In the genomic region with DNA sequence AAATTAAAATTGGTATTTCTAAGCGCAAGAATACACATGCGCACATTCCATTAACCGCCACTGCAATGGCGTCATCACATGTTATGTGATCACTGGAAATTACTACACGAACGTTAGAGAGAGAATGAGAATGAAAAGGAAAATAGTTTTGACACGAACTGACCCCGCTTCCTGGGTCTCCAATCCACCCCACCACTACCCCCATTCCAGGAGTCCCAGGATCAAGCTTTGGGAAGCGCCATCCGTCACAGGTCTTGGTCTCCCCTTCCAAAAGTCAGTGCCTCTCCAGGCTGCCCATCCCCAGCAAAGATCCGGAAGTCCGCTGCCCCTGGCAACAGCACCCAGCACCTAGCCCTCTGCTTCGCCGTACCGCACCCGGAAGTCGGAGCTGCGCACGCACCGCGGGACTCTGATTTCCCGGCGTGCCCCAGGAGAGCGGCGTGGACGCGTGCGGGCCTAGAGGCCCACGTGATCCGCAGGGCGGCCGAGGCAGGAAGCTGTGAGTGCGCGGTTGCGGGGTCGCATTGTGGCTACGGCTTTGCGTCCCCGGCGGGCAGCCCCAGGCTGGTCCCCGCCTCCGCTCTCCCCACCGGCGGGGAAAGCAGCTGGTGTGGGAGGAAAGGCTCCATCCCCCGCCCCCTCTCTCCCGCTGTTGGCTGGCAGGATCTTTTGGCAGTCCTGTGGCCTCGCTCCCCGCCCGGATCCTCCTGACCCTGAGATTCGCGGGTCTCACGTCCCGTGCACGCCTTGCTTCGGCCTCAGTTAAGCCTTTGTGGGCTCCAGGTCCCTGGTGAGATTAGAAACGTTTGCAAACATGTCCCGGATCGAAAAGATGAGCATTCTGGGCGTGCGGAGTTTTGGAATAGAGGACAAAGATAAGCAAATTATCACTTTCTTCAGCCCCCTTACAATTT, we compare ENCODE assay signal across 1 cellular context.
TF ChIP-seq lines count a peak whose summit lies in the region.

RAD50 (plus strand) TSS at position 467 of the 914 bp plus-strand sequence; CDS start at position 815, 348 bp downstream.

TF ChIP-seq in K562, 482 proteins besides CTCF, POLR2A, EP300 and RAD21 (continued from another document and continues in another):
- TF ChIP-seq ZNF436 (CRISPR knock-in tag; IDR thresholded peaks at IDR 0.05) (no peak), WHSC1 (IDR thresholded peaks at IDR 0.05; ENCODE audit: low read length) (no peak), ZNF589 (CRISPR knock-in tag; IDR thresholded peaks at IDR 0.05; ENCODE audit: low read depth) (no peak), ZNF699 (CRISPR knock-in tag; IDR thresholded peaks at IDR 0.05; ENCODE audit: insufficient replicate concordance) (no peak), ELK1 (CRISPR knock-in tag; IDR thresholded peaks at IDR 0.05) (no peak), HCFC1 (IDR thresholded peaks at IDR 0.05; ENCODE audit: low read depth, low read length) (peak; percentile 71), ZBTB7A (IDR thresholded peaks at IDR 0.05; ENCODE audit: borderline replicate concordance, control insufficient read depth, low read depth, low read length) (peak; percentile 78; the same call in 1 of the 2 replicates), ZNF695 (CRISPR knock-in tag; IDR thresholded peaks at IDR 0.05) (no peak), NR3C1 (CRISPR knock-in tag; IDR thresholded peaks at IDR 0.05) (peak; percentile 80; the same call in 1 of the 2 replicates), RHOXF2B (CRISPR knock-in tag; conservative IDR thresholded peaks at IDR 0.05) (no peak), GTF2E2 (tag; IDR thresholded peaks at IDR 0.05) (peak; percentile 91), DNMT1 (IDR thresholded peaks at IDR 0.05) (no peak), ZNF280A (IDR thresholded peaks at IDR 0.05; ENCODE audit: low read depth, partially characterized antibody) (no peak), DPF2 (IDR thresholded peaks at IDR 0.05) (peak; percentile 40), ZNF174 (CRISPR knock-in tag; IDR thresholded peaks at IDR 0.05) (0 out of 2 replicates have a peak, but pooled peaks have one; percentile 65), ZNF354B (CRISPR knock-in tag; IDR thresholded peaks at IDR 0.05) (0 out of 2 replicates have a peak, but pooled peaks have one; percentile 12), CEBPZ (IDR thresholded peaks at IDR 0.05; ENCODE audit: borderline replicate concordance, low read depth, low read length) (no peak), RBM17 (IDR thresholded peaks at IDR 0.05; ENCODE audit: borderline replicate concordance, low read depth, low read length) (no peak), SRSF1 (IDR thresholded peaks at IDR 0.05; ENCODE audit: low read depth, low read length) (no peak), TCF15 (CRISPR knock-in tag; IDR thresholded peaks at IDR 0.05) (no peak), PKNOX1 (IDR thresholded peaks at IDR 0.05) (peak; percentile 30; the same call in 1 of the 2 replicates), ZNF778 (CRISPR knock-in tag; IDR thresholded peaks at IDR 0.05) (no peak), JUND (IDR thresholded peaks at IDR 0.05; ENCODE audit: borderline replicate concordance, low read depth, low read length) (peak; percentile 37), JUND (tag; IDR thresholded peaks at IDR 0.05; ENCODE audit: borderline replicate concordance, low read depth, low read length) (peak; percentile 71; the same call in 2 of the 3 replicates), CBFA2T3 (IDR thresholded peaks at IDR 0.05) (peak; percentile 38), TAF7 (tag; IDR thresholded peaks at IDR 0.05) (peak; percentile 32), CREBBP (IDR thresholded peaks at IDR 0.05; ENCODE audit: low read depth, low read length) (no peak), CC2D1A (IDR thresholded peaks at IDR 0.05) (peak; percentile 65), MEIS2 (IDR thresholded peaks at IDR 0.05; ENCODE audit: partially characterized antibody) (peak; percentile 52), CCNT2 (IDR thresholded peaks at IDR 0.05; ENCODE audit: borderline replicate concordance, extremely low read depth, insufficient read length, low read depth, low read length) (peak; percentile 94)
- TF ChIP-seq, protein P1, sequence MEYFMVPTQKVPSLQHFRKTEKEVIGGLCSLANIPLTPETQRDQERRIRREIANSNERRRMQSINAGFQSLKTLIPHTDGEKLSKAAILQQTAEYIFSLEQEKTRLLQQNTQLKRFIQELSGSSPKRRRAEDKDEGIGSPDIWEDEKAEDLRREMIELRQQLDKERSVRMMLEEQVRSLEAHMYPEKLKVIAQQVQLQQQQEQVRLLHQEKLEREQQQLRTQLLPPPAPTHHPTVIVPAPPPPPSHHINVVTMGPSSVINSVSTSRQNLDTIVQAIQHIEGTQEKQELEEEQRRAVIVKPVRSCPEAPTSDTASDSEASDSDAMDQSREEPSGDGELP (CRISPR knock-in tag; IDR thresholded peaks at IDR 0.05; ENCODE audit: borderline replicate concordance) = peak; percentile 96
- TF ChIP-seq, protein P2, sequence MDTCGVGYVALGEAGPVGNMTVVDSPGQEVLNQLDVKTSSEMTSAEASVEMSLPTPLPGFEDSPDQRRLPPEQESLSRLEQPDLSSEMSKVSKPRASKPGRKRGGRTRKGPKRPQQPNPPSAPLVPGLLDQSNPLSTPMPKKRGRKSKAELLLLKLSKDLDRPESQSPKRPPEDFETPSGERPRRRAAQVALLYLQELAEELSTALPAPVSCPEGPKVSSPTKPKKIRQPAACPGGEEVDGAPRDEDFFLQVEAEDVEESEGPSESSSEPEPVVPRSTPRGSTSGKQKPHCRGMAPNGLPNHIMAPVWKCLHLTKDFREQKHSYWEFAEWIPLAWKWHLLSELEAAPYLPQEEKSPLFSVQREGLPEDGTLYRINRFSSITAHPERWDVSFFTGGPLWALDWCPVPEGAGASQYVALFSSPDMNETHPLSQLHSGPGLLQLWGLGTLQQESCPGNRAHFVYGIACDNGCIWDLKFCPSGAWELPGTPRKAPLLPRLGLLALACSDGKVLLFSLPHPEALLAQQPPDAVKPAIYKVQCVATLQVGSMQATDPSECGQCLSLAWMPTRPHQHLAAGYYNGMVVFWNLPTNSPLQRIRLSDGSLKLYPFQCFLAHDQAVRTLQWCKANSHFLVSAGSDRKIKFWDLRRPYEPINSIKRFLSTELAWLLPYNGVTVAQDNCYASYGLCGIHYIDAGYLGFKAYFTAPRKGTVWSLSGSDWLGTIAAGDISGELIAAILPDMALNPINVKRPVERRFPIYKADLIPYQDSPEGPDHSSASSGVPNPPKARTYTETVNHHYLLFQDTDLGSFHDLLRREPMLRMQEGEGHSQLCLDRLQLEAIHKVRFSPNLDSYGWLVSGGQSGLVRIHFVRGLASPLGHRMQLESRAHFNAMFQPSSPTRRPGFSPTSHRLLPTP (IDR thresholded peaks at IDR 0.05; ENCODE audit: borderline replicate concordance, extremely low read depth, insufficient read length) = no peak
- TF ChIP-seq, protein P3, sequence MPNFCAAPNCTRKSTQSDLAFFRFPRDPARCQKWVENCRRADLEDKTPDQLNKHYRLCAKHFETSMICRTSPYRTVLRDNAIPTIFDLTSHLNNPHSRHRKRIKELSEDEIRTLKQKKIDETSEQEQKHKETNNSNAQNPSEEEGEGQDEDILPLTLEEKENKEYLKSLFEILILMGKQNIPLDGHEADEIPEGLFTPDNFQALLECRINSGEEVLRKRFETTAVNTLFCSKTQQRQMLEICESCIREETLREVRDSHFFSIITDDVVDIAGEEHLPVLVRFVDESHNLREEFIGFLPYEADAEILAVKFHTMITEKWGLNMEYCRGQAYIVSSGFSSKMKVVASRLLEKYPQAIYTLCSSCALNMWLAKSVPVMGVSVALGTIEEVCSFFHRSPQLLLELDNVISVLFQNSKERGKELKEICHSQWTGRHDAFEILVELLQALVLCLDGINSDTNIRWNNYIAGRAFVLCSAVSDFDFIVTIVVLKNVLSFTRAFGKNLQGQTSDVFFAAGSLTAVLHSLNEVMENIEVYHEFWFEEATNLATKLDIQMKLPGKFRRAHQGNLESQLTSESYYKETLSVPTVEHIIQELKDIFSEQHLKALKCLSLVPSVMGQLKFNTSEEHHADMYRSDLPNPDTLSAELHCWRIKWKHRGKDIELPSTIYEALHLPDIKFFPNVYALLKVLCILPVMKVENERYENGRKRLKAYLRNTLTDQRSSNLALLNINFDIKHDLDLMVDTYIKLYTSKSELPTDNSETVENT (CRISPR knock-in tag; IDR thresholded peaks at IDR 0.05) = peak; percentile 89
- TF ChIP-seq, protein P4, sequence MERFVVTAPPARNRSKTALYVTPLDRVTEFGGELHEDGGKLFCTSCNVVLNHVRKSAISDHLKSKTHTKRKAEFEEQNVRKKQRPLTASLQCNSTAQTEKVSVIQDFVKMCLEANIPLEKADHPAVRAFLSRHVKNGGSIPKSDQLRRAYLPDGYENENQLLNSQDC (CRISPR knock-in tag; IDR thresholded peaks at IDR 0.05) = no peak
- TF ChIP-seq, protein P5, sequence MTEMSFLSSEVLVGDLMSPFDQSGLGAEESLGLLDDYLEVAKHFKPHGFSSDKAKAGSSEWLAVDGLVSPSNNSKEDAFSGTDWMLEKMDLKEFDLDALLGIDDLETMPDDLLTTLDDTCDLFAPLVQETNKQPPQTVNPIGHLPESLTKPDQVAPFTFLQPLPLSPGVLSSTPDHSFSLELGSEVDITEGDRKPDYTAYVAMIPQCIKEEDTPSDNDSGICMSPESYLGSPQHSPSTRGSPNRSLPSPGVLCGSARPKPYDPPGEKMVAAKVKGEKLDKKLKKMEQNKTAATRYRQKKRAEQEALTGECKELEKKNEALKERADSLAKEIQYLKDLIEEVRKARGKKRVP (CRISPR knock-in tag; IDR thresholded peaks at IDR 0.05) = no peak
- TF ChIP-seq, protein P6, sequence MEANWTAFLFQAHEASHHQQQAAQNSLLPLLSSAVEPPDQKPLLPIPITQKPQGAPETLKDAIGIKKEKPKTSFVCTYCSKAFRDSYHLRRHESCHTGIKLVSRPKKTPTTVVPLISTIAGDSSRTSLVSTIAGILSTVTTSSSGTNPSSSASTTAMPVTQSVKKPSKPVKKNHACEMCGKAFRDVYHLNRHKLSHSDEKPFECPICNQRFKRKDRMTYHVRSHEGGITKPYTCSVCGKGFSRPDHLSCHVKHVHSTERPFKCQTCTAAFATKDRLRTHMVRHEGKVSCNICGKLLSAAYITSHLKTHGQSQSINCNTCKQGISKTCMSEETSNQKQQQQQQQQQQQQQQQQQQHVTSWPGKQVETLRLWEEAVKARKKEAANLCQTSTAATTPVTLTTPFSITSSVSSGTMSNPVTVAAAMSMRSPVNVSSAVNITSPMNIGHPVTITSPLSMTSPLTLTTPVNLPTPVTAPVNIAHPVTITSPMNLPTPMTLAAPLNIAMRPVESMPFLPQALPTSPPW (CRISPR knock-in tag; IDR thresholded peaks at IDR 0.05) = peak; percentile 79
- TF ChIP-seq, protein P7, sequence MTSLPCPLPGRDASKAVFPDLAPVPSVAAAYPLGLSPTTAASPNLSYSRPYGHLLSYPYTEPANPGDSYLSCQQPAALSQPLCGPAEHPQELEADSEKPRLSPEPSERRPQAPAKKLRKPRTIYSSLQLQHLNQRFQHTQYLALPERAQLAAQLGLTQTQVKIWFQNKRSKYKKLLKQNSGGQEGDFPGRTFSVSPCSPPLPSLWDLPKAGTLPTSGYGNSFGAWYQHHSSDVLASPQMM (CRISPR knock-in tag; IDR thresholded peaks at IDR 0.05) = no peak
- TF ChIP-seq, protein P8, sequence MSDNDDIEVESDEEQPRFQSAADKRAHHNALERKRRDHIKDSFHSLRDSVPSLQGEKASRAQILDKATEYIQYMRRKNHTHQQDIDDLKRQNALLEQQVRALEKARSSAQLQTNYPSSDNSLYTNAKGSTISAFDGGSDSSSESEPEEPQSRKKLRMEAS (CRISPR knock-in tag; IDR thresholded peaks at IDR 0.05) = peak; percentile 99
